Comparison of ENCODE assay signal across 10 cellular contexts in genomic region chr1:114033961-114034360, GRCh38.
"Had no signal": no experiment of that assay in that cellular context is flagged by ENCODE, and none has a peak within 500 bp of the region (broad histone marks: within the 10 kb centered on the region; RNA-seq: fewer than 3 reads in every experiment).

No MANE protein-coding gene starts in this region.

- H3K36me3 ChIP-seq: ascending aorta, esophagus squamous epithelium, lower lobe of right lung, uterus had no signal

- H3K27me3 Mint-ChIP-seq: activated CD4-positive, alpha-beta memory T cell treated with anti-CD3 and anti-CD28 coated beads for 36 hours; activated naive CD8-positive, alpha-beta T cell treated with anti-CD3 and anti-CD28 coated beads, Interleukin-2, amount 50 U/mL, for 24 hours; naive B cell had no signal

- ATAC-seq: activated naive CD8-positive, alpha-beta T cell treated with anti-CD3 and anti-CD28 coated beads, Interleukin-2, amount 50 U/mL, for 24 hours; lower lobe of right lung had no signal

- H3K4me3 Mint-ChIP-seq: activated CD4-positive, alpha-beta memory T cell treated with anti-CD3 and anti-CD28 coated beads for 36 hours; activated naive CD8-positive, alpha-beta T cell treated with anti-CD3 and anti-CD28 coated beads, Interleukin-2, amount 50 U/mL, for 24 hours; naive B cell; T-helper 2 cell treated with Interferon-gamma antibody and Interleukin-4, amounts not matched to agents 5 μg/mL and 100 μg/mL, for 36 hours had no signal

- H3K4me1 ChIP-seq: ascending aorta, esophagus squamous epithelium, lower lobe of right lung, uterus had no signal

- H3K27me3 ChIP-seq: ascending aorta, uterus had no signal

- H3K4me1 Mint-ChIP-seq: activated naive CD8-positive, alpha-beta T cell treated with anti-CD3 and anti-CD28 coated beads, Interleukin-2, amount 50 U/mL, for 24 hours; naive B cell had no signal

- DNase-seq: activated CD4-positive, alpha-beta memory T cell treated with anti-CD3 and anti-CD28 coated beads for 36 hours; activated naive CD4-positive, alpha-beta T cell; activated naive CD8-positive, alpha-beta T cell treated with anti-CD3 and anti-CD28 coated beads, Interleukin-2, amount 50 U/mL, for 24 hours; esophagus squamous epithelium; lower lobe of right lung; naive B cell; uterus had no signal

- H3K4me3 ChIP-seq: ascending aorta, esophagus squamous epithelium, lower lobe of right lung, skin epidermis, uterus had no signal

- H3K36me3 Mint-ChIP-seq: activated CD4-positive, alpha-beta memory T cell treated with anti-CD3 and anti-CD28 coated beads for 36 hours; naive B cell had no signal

- H3K27ac ChIP-seq: ascending aorta, esophagus squamous epithelium, lower lobe of right lung, skin epidermis, uterus had no signal

- H3K27ac Mint-ChIP-seq: activated CD4-positive, alpha-beta memory T cell treated with anti-CD3 and anti-CD28 coated beads for 36 hours; activated naive CD8-positive, alpha-beta T cell treated with anti-CD3 and anti-CD28 coated beads, Interleukin-2, amount 50 U/mL, for 24 hours; naive B cell; T-helper 2 cell treated with Interferon-gamma antibody and Interleukin-4, amounts not matched to agents 5 μg/mL and 100 μg/mL, for 36 hours had no signal

- H3K9me3 Mint-ChIP-seq: activated CD4-positive, alpha-beta memory T cell treated with anti-CD3 and anti-CD28 coated beads for 36 hours; activated naive CD8-positive, alpha-beta T cell treated with anti-CD3 and anti-CD28 coated beads, Interleukin-2, amount 50 U/mL, for 24 hours; naive B cell; T-helper 2 cell treated with Interferon-gamma antibody and Interleukin-4, amounts not matched to agents 5 μg/mL and 100 μg/mL, for 36 hours had no signal

- H3K9me3 ChIP-seq: ascending aorta, esophagus squamous epithelium, lower lobe of right lung, uterus had no signal
